In the genomic region with DNA sequence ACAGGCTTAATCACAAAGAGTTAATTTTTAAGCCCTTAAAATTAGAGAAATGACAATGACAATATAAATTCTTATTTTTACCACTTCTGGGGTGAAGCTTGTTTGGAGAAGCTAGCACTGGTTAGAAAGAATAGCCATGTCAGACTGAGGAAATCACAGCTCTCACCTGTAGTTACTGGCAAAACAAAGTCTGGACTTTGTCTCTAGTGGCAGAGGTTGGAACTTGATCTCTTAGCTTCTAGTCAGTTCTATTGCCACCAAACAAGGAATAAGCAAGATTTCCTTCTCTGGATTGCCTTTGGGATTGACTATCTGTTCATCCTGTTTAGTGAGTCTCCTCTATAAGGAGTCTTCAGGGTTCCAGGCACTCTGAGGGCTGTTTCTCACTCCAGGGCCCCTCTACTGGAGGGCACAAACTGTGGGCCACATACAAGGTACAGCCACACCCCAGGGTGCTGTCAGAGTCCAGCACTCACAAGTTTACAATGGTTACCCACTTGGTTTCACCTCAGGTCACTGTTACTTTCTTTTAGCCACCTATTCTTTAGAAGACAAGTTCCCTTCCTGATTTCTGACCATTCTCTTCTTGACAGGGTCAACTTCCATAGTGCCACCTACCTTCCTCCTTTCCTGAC, we compare ENCODE assay signal across 12 cellular contexts.
DNase-seq lines count a peak whose midpoint lies in the region; ATAC-seq, FAIRE-seq and TF ChIP-seq lines count a peak whose summit lies in the region.
"Had no signal": no experiment of that assay in that cellular context is flagged by ENCODE, and none has a peak within 500 bp of the region (broad histone marks: within the 10 kb centered on the region; RNA-seq: fewer than 3 reads in every experiment).

No MANE protein-coding gene starts in this region.

- intact Hi-C loops in right lobe of liver (cut with DNase I), result no loop called here

- TF ChIP-seq CTCF in bronchial epithelial cell (IDR thresholded peaks at IDR 0.05; ENCODE audit: insufficient read depth, low read length, severe bottlenecking) (peak; percentile 46), right lobe of liver (IDR thresholded peaks at IDR 0.05) (peak in 3 of 4 donors; percentile 21 to 37 (median 22))

- H3K4me3 ChIP-seq in bronchial epithelial cell (ENCODE audit: low read depth, low read length), result no peak overlapping the region
- no peak overlapping the region for H3K4me3 ChIP-seq in right lobe of liver

- DNase-seq in NCI-H510A treated with DMSO at 0.1 percent for 48 hours (lab: John Stamatoyannopoulos, UW) (peak; percentile 24), NCI-H510A (lab: John Stamatoyannopoulos, UW) (no peak), bronchial epithelial cell (ENCODE audit: low read depth) (no peak), right lobe of liver (no peak), EL (no peak)
- DNase-seq in stimulated activated CD4-positive, alpha-beta T cell treated with anti-CD3 and anti-CD28 coated beads, Interleukin-4, amount 100 ng/mL, for 1 hour, result no peak
- no peak for DNase-seq in activated effector memory CD4-positive, alpha-beta T cell treated with anti-CD3 and anti-CD28 coated beads, Interleukin-2, amount 50 U/mL, for 16 hours
- no peak for DNase-seq in NK-92 treated with Interleukin-12 subunit alpha and Interleukin-12 subunit beta, amount 100 ng/mL, for 24 hours (lab: John Stamatoyannopoulos, UW)
- DNase-seq: activated CD8-positive, alpha-beta memory T cell treated with anti-CD3 and anti-CD28 coated beads, Interleukin-2, amount 50 U/mL, for 48 hours; GDM1; T1000 had no signal

- no peaks in the 10 kb centered on the region for H3K9me3 ChIP-seq in right lobe of liver

- FAIRE-seq in bronchial epithelial cell (lab: Jason Lieb, UNC), result no peak

- no peaks in the 10 kb centered on the region for H3K27me3 ChIP-seq in bronchial epithelial cell (ENCODE audit: control insufficient read depth, insufficient read depth, low read length)
- no peaks in the 10 kb centered on the region for H3K27me3 ChIP-seq in right lobe of liver

- H3K36me3 ChIP-seq in bronchial epithelial cell (ENCODE audit: control insufficient read depth, insufficient read depth, low read length) (no peaks in the 10 kb centered on the region), right lobe of liver (no peaks in the 10 kb centered on the region)

- TF ChIP-seq POLR2A in right lobe of liver (IDR thresholded peaks at IDR 0.05), result no peak

- peak; percentile 81 to 94 (median 87) for ATAC-seq in right lobe of liver
- ATAC-seq: stimulated activated effector memory CD8-positive, alpha-beta T cell treated with anti-CD3 and anti-CD28 coated beads, Interleukin-12 subunit alpha, Interleukin-12 subunit beta, amount 100 ng/mL, for 72 hours had no signal

- H3K4me1 ChIP-seq in right lobe of liver, result peaks cover 0 to 19% (median 5%) of the 10 kb centered on the region in 4 donors

- peak overlapping the region; percentile 37 to 67 (median 60) for H3K27ac ChIP-seq in right lobe of liver
